19 cellular contexts compared by ENCODE assay signal in genomic region chr18:79603321-79604204, GRCh38.
A peak's percentile ranks its signal among the peaks of the same experiment; 100 is the strongest.
DNase-seq lines count a peak whose midpoint lies in the region; ATAC-seq, FAIRE-seq and TF ChIP-seq lines count a peak whose summit lies in the region.
"Had no signal": no experiment of that assay in that cellular context is flagged by ENCODE, and none has a peak within 500 bp of the region (broad histone marks: within the 10 kb centered on the region; RNA-seq: fewer than 3 reads in every experiment).

No MANE protein-coding gene starts in this region.

- peak overlapping the region; percentile 77 for H3K18ac ChIP-seq in neuronal stem cell (ENCODE audit: low read length)

- no peak overlapping the region for H2AFZ ChIP-seq in neuronal stem cell (ENCODE audit: low read length)

- H3K9me3 ChIP-seq in BLaER1 (no peaks in the 10 kb centered on the region), kidney (ENCODE audit: control insufficient read depth in 1 of 2, low read length in 2 of 2) (no peaks in the 10 kb centered on the region), neuronal stem cell (replicated peaks in 1 of 2; ENCODE audit: control insufficient read depth in 2 of 2, insufficient read depth in 1 of 2, low read depth in 1 of 2, low read length in 2 of 2) (no peaks in the 10 kb centered on the region)

- no peak for ATAC-seq in GM18909 (IDR thresholded peaks at IDR 0.05; ENCODE audit: poor library complexity, unreplicated experiment)
- ATAC-seq: Panc1 had no signal

- peak overlapping the region; percentile 89 for H2BK5ac ChIP-seq in neuronal stem cell (ENCODE audit: low read length)

- no peaks in the 10 kb centered on the region for H4K20me1 ChIP-seq in BLaER1

- peak overlapping the region; percentile 91 for H2AK5ac ChIP-seq in neuronal stem cell (ENCODE audit: low read depth, low read length)

- peak overlapping the region; percentile 61 for H3K23ac ChIP-seq in neuronal stem cell (ENCODE audit: low read depth, low read length, poor library complexity)

- peak overlapping the region; percentile 31 for H3K14ac ChIP-seq in neuronal stem cell (ENCODE audit: low read length)

- H2BK120ac ChIP-seq in neuronal stem cell (ENCODE audit: low read depth, low read length): no peak overlapping the region

- H3K27me3 ChIP-seq in BLaER1: no peaks in the 10 kb centered on the region
- peaks cover 0 to 14% (median 0%) of the 10 kb centered on the region in 3 experiments for H3K27me3 ChIP-seq in neuronal stem cell (ENCODE audit: control insufficient read depth in 3 of 3, insufficient read depth in 3 of 3, low read depth in 1 of 3, low read length in 3 of 3)

- H3K79me1 ChIP-seq in neuronal stem cell (ENCODE audit: low read depth, low read length): no peaks in the 10 kb centered on the region

- peak overlapping the region; percentile 32 for H4K8ac ChIP-seq in neuronal stem cell (ENCODE audit: low read depth, low read length)

- intact Hi-C loops in kidney (cut with DNase I): no loop called here

- no peak overlapping the region for H3K4me3 ChIP-seq in BLaER1
- no peak overlapping the region for H3K4me3 ChIP-seq in NB4 (ENCODE audit: low read depth, low read length)
- no peak overlapping the region for H3K4me3 ChIP-seq in kidney (ENCODE audit: low read length in 2 of 2)
- H3K4me3 ChIP-seq in neuronal stem cell (ENCODE audit: low read length in 2 of 2): no peak overlapping the region

- H4K91ac ChIP-seq in neuronal stem cell (ENCODE audit: low read depth, low read length, poor library complexity): no peak overlapping the region

- no CpG with 5 or more reads among the region's 37 CpGs for WGBS in neuronal stem cell (ENCODE audit: extremely low coverage in 2 of 2, insufficient read length in 2 of 2, insufficient replicate concordance in 1 of 2), 2 donors

- TF ChIP-seq CTCF in NB4 (IDR thresholded peaks at IDR 0.05; ENCODE audit: low read depth, low read length): no peak
- TF ChIP-seq CTCF in kidney (IDR thresholded peaks at IDR 0.05; ENCODE audit: borderline replicate concordance, extremely low read depth, insufficient read depth): no peak
- no peak for TF ChIP-seq CTCF in D721Med (IDR thresholded peaks at IDR 0.05; ENCODE audit: insufficient read depth, missing control alignments)

- peak overlapping the region; percentile 87 for H2BK15ac ChIP-seq in neuronal stem cell (ENCODE audit: low read length)

- peak overlapping the region; percentile 51 for H2BK12ac ChIP-seq in neuronal stem cell (ENCODE audit: low read length)

- H3K36me3 ChIP-seq in BLaER1 (no peaks in the 10 kb centered on the region), kidney (ENCODE audit: control insufficient read depth in 1 of 2, insufficient read depth in 2 of 2, low read length in 2 of 2) (no peaks in the 10 kb centered on the region), neuronal stem cell (replicated peaks in 1 of 2; ENCODE audit: control insufficient read depth in 2 of 2, insufficient read depth in 2 of 2, low read length in 2 of 2) (no peaks in the 10 kb centered on the region)

- no peak for FAIRE-seq in kidney (lab: Jason Lieb, UNC)
- no peak for FAIRE-seq in D721Med (lab: Jason Lieb, UNC)

- H3K27ac ChIP-seq in BLaER1: peak overlapping the region; percentile 55
- no peak overlapping the region for H3K27ac ChIP-seq in kidney (ENCODE audit: low read depth in 2 of 2, low read length in 2 of 2)
- no peak overlapping the region for H3K27ac ChIP-seq in neuronal stem cell (replicated peaks; ENCODE audit: low read length)

- no peak for TF ChIP-seq POLR2A in NB4 (IDR thresholded peaks at IDR 0.05; ENCODE audit: extremely low read depth, insufficient read length)

- H3K4me1 ChIP-seq in BLaER1 (peaks cover 77% of the 10 kb centered on the region), kidney (ENCODE audit: control insufficient read depth in 1 of 2, insufficient read depth in 1 of 2, low read depth in 1 of 2, low read length in 2 of 2) (no peaks in the 10 kb centered on the region), neuronal stem cell (ENCODE audit: control insufficient read depth in 2 of 2, insufficient read depth in 1 of 2, low read depth in 1 of 2, low read length in 2 of 2) (peaks cover 0 to 5% of the 10 kb centered on the region in 2 donors)

- H3K4ac ChIP-seq in neuronal stem cell (ENCODE audit: low read length): no peak overlapping the region

- H3K4me2 ChIP-seq in BLaER1 (peak overlapping the region; percentile 91), neuronal stem cell (ENCODE audit: insufficient read depth, low read length, poor library complexity, severe bottlenecking) (no peak overlapping the region)

- 0 out of 2 replicates have a peak overlapping the region, but pooled peaks have one; percentile 19 for H3K9ac ChIP-seq in BLaER1
- H3K9ac ChIP-seq in kidney (ENCODE audit: low read length in 2 of 2): no peak overlapping the region
- H3K9ac ChIP-seq in neuronal stem cell (ENCODE audit: low read depth, low read length, poor library complexity): no peak overlapping the region

- DNase-seq in NB4 (ENCODE audit: low read depth) (peak; percentile 56), kidney (peak; percentile 68), neuronal stem cell (ENCODE audit: low spot score) (no peak), HK-2 (ENCODE audit: unreplicated experiment) (no peak), D721Med (ENCODE audit: insufficient read length, low spot score) (no peak)
- DNase-seq in stimulated activated CD4-positive, alpha-beta T cell treated with anti-CD3 and anti-CD28 coated beads, Interleukin-15, amount 100 ng/mL, for 24 hours: no peak
- DNase-seq: ACHN, GF-D8, H7, IMR-90, NCI-H1417, NCI-H1930, NCI-H2171, NCI-H446 treated with DMSO at 0.1 percent for 48 hours, NCI-H82, SHP77 treated with DMSO at 0.1 percent for 48 hours had no signal

Comparison
In these comparisons a context has a peak if more than half of its experiments do, and no peak if none do; other contexts are left out.
1. DNase-seq: peak in NB4 (single experiment) and kidney (single experiment); none in neuronal stem cell (single experiment), stimulated activated CD4-positive, alpha-beta T cell treated with anti-CD3 and anti-CD28 coated beads, Interleukin-15, amount 100 ng/mL, for 24 hours (single experiment), HK-2 (single experiment) and D721Med (single experiment).